15 cellular contexts compared by ENCODE assay signal in the genomic region with DNA sequence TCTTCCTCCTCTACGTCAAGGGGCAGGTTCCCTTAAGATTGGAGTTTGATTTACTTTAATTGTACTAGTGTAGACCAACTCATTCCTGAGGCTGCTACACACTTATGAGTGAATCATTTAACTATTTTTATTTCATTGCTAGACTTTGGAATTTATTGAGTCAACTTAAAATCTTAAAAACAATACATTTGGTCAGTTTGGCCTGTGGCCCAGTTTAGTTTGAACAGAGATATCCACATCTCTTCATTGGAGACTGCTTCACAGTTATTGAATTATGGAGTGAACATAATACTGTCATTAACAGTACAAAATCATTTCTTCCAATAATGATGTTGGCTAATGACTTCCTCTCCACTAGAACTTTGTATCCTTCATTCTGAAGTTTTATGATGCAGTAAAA. TPM values are rescaled to one million over a fixed set of nuclear protein-coding genes. Genes with fewer than 3 reads are reported as not detected.
DNase-seq lines count a peak whose midpoint lies in the region; ATAC-seq, FAIRE-seq and TF ChIP-seq lines count a peak whose summit lies in the region.
"Had no signal": no experiment of that assay in that cellular context is flagged by ENCODE, and none has a peak within 500 bp of the region (broad histone marks: within the 10 kb centered on the region; RNA-seq: fewer than 3 reads in every experiment).

No MANE protein-coding gene starts in this region.

- no peaks in the 10 kb centered on the region for H3K36me3 ChIP-seq in BE2C
- H3K36me3 ChIP-seq in pancreas = no peaks in the 10 kb centered on the region
- H3K36me3 ChIP-seq: thyroid gland had no signal

- 92 to 93% methylated on average over 1 of the region's 1 CpG for WGBS in pancreas, 2 donors

- TF ChIP-seq CTCF in AG10803 (conservative IDR thresholded peaks at IDR 0.05; ENCODE audit: low read length) (no peak), BE2C (IDR thresholded peaks at IDR 0.05; ENCODE audit: low read depth, low read length) (no peak), pancreas (IDR thresholded peaks at IDR 0.05) (no peak)

- H3K27me3 ChIP-seq in BE2C = no peaks in the 10 kb centered on the region
- H3K27me3 ChIP-seq in pancreas = no peaks in the 10 kb centered on the region
- H3K27me3 ChIP-seq: thyroid gland had no signal

- H3K4me3 ChIP-seq in AG10803 (ENCODE audit: low read length) (no peak overlapping the region), BE2C (ENCODE audit: low read depth, low read length) (no peak overlapping the region), pancreas (no peak overlapping the region)
- H3K4me3 ChIP-seq: GM23338, psoas muscle, thyroid gland had no signal

- H3K9me3 ChIP-seq in BE2C (no peaks in the 10 kb centered on the region), pancreas (no peaks in the 10 kb centered on the region)
- H3K9me3 ChIP-seq: psoas muscle, thyroid gland had no signal

- peaks cover 68% of the 10 kb centered on the region for H3K4me1 ChIP-seq in BE2C
- no peaks in the 10 kb centered on the region for H3K4me1 ChIP-seq in pancreas

- peak; percentile 83 for FAIRE-seq in RCC 7860 (lab: Jason Lieb, UNC)
- FAIRE-seq in pancreas (lab: Jason Lieb, UNC) = no peak
- FAIRE-seq: TTC549 had no signal

- H3K27ac ChIP-seq in epithelial cell of prostate = peak overlapping the region; percentile 81
- peak overlapping the region in 1 of 4 donors; percentile 21 for H3K27ac ChIP-seq in pancreas
- H3K27ac ChIP-seq: psoas muscle, thyroid gland had no signal

- intact Hi-C loops in pancreas (cut with DNase I) = no loop called here

- no peak for ATAC-seq in pancreas
- ATAC-seq in HG03139 (IDR thresholded peaks at IDR 0.05; ENCODE audit: unreplicated experiment) = no peak
- ATAC-seq: esophagus mucosa, GM23338, psoas muscle had no signal

- DNase-seq in AG10803 (ENCODE audit: low read depth) = peak; percentile 92
- peak; percentile 83 for DNase-seq in RCC 7860 (ENCODE audit: low spot score)
- no peak for DNase-seq in epithelial cell of prostate (ENCODE audit: low read depth, low spot score)
- DNase-seq in non-pigmented ciliary epithelial cell (ENCODE audit: low read depth) = peak; percentile 83
- no peak for DNase-seq in BE2C
- DNase-seq in pancreas = no peak
- no peak for DNase-seq in HuH-7 (ENCODE audit: low spot score)
- DNase-seq: anterior cingulate cortex; CD4-positive, CD25-positive, alpha-beta regulatory T cell; psoas muscle; thyroid gland had no signal

RNA-seq across cellular contexts. Expression of a gene that starts 13.3 kb away (rescaled TPM):
- 2,068 TPM for polyA plus RNA-seq in BE2C (2012; ENCODE audit: insufficient read depth, insufficient read length, low read depth)
- total RNA-seq in pancreas = 100 to 1,000 TPM in 3 of 6 donors, 10 to 100 TPM in 3; 63.7 to 231 (median 107) TPM
- 100 to 1,000 TPM; 167 to 309 TPM for polyA plus RNA-seq in pancreas

RNA-seq across cellular contexts. Expression of a gene that starts 34.5 kb away (rescaled TPM):
- not detected for polyA plus RNA-seq in BE2C (2012; ENCODE audit: insufficient read depth, insufficient read length, low read depth)
- not detected for total RNA-seq in pancreas
- not detected for polyA plus RNA-seq in pancreas
- total RNA-seq: psoas muscle had no signal
- polyA plus RNA-seq: CD4-positive, CD25-positive, alpha-beta regulatory T cell; GM23338 had no signal

Comparison
In these comparisons a context has a peak if more than half of its experiments do, and no peak if none do; other contexts are left out.
1. DNase-seq: peak in AG10803 (single experiment), RCC 7860 (single experiment) and non-pigmented ciliary epithelial cell (single experiment); none in epithelial cell of prostate (single experiment), BE2C (single experiment), pancreas (0 of 6) and HuH-7 (single experiment).